Comparison of ENCODE assay signal across 8 cellular contexts in the genomic region with DNA sequence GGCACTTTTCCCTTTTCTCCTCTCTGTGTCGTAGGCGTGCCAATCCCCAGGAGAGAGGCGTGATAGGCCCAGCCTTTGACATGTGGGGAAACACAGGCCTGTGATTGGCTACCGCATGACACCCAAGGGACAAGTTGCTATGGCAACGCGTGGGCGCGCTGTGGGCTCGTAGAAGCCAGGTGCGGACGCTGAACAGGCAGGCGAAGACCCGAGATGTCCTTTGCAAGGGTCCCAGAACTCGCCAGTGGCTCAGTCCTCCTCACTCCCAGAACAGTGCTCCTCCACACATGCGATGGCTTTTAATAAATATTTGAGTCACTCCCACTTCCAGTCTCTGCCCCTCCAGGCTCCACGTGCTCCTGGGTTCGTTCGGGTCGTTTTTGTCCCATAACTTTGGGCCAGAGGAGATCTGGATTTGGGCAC. TPM values are rescaled to one million over a fixed set of nuclear protein-coding genes. Genes with fewer than 3 reads are reported as not detected.
DNase-seq lines count a peak whose midpoint lies in the region; ATAC-seq and TF ChIP-seq lines count a peak whose summit lies in the region.

No MANE protein-coding gene starts in this region.

- DNase-seq in COLO829 (ENCODE audit: low spot score) (peak; percentile 92), Peyer's patch (peak; percentile 84 to 96 (median 96)), fibroblast of mammary gland (ENCODE audit: low read depth) (peak; percentile 92), natural killer cell (peak; percentile 76)
- peak; percentile 93 for DNase-seq in Jurkat, Clone E6-1 (ENCODE audit: low read depth, low spot score)
- peak; percentile 55 to 74 for DNase-seq in activated T-helper 1 cell treated with anti-CD3 and anti-CD28 coated beads, Interleukin-2, amount 50 U/mL, for 16 hours (ENCODE audit: low read depth in 1 of 2, low spot score in 1 of 2)
- DNase-seq in stimulated activated effector memory CD8-positive, alpha-beta T cell treated with anti-CD3 and anti-CD28 coated beads, Interleukin-12 subunit alpha, Interleukin-12 subunit beta, amount 100 ng/mL, for 72 hours (ENCODE audit: low spot score in 2 of 2): peak; percentile 77 to 88

- H3K27me3 ChIP-seq in Peyer's patch: no peaks in the 10 kb centered on the region

- peaks cover 0 to 17% (median 0%) of the 10 kb centered on the region in 3 donors for H3K36me3 ChIP-seq in Peyer's patch

- no peaks in the 10 kb centered on the region for H3K9me3 ChIP-seq in Peyer's patch

- TF ChIP-seq CTCF in Peyer's patch (IDR thresholded peaks at IDR 0.05) (no peak), fibroblast of mammary gland (conservative IDR thresholded peaks at IDR 0.05; ENCODE audit: control insufficient read depth, insufficient read depth, low read depth, low read length) (no peak), natural killer cell (IDR thresholded peaks at IDR 0.05) (no peak)

- peak overlapping the region; percentile 79 for H3K4me3 Mint-ChIP-seq in natural killer cell
- peak overlapping the region; percentile 54 for H3K4me3 Mint-ChIP-seq in stimulated activated effector memory CD8-positive, alpha-beta T cell treated with anti-CD3 and anti-CD28 coated beads, Interleukin-12 subunit alpha, Interleukin-12 subunit beta, amount 100 ng/mL, for 72 hours

- peaks cover 12 to 14% of the 10 kb centered on the region in 2 donors for H3K4me1 Mint-ChIP-seq in natural killer cell
- H3K4me1 Mint-ChIP-seq in stimulated activated effector memory CD8-positive, alpha-beta T cell treated with anti-CD3 and anti-CD28 coated beads, Interleukin-12 subunit alpha, Interleukin-12 subunit beta, amount 100 ng/mL, for 72 hours: peaks cover 12% of the 10 kb centered on the region

- peak; percentile 88 for ATAC-seq in GM21529 (IDR thresholded peaks at IDR 0.05; ENCODE audit: unreplicated experiment)
- peak; percentile 92 to 99 (median 98) for ATAC-seq in natural killer cell
- ATAC-seq in stimulated activated effector memory CD8-positive, alpha-beta T cell treated with anti-CD3 and anti-CD28 coated beads, Interleukin-12 subunit alpha, Interleukin-12 subunit beta, amount 100 ng/mL, for 72 hours: peak; percentile 96

- peak overlapping the region; percentile 45 for H3K4me3 ChIP-seq in Jurkat, Clone E6-1 (ENCODE audit: low read length)
- peak overlapping the region; percentile 1 to 41 (median 30) for H3K4me3 ChIP-seq in Peyer's patch
- peak overlapping the region; percentile 34 for H3K4me3 ChIP-seq in fibroblast of mammary gland (ENCODE audit: control insufficient read depth, low read depth, low read length)

- no peak for TF ChIP-seq POLR2A in Peyer's patch (IDR thresholded peaks at IDR 0.05)

- intact Hi-C loops in natural killer cell (cut with micrococcal nuclease): no loop called here

- peaks cover 0 to 3% of the 10 kb centered on the region in 2 donors for H3K27me3 Mint-ChIP-seq in natural killer cell (ENCODE audit: low read depth in 2 of 2)

- H3K36me3 Mint-ChIP-seq in natural killer cell: no peaks in the 10 kb centered on the region
- no peaks in the 10 kb centered on the region for H3K36me3 Mint-ChIP-seq in stimulated activated effector memory CD8-positive, alpha-beta T cell treated with anti-CD3 and anti-CD28 coated beads, Interleukin-12 subunit alpha, Interleukin-12 subunit beta, amount 100 ng/mL, for 72 hours

- peaks cover 0 to 18% (median 4%) of the 10 kb centered on the region in 4 donors for H3K4me1 ChIP-seq in Peyer's patch

- H3K27ac Mint-ChIP-seq in natural killer cell: peak overlapping the region; percentile 66 to 81
- peak overlapping the region; percentile 63 for H3K27ac Mint-ChIP-seq in stimulated activated effector memory CD8-positive, alpha-beta T cell treated with anti-CD3 and anti-CD28 coated beads, Interleukin-12 subunit alpha, Interleukin-12 subunit beta, amount 100 ng/mL, for 72 hours

- H3K9me3 Mint-ChIP-seq in natural killer cell: no peaks in the 10 kb centered on the region
- no peaks in the 10 kb centered on the region for H3K9me3 Mint-ChIP-seq in stimulated activated effector memory CD8-positive, alpha-beta T cell treated with anti-CD3 and anti-CD28 coated beads, Interleukin-12 subunit alpha, Interleukin-12 subunit beta, amount 100 ng/mL, for 72 hours

- H3K27ac ChIP-seq in Peyer's patch: no peak overlapping the region

RNA-seq across cellular contexts. Expression of a gene that starts 4.2 kb away (rescaled TPM):
- not detected for polyA plus RNA-seq in Jurkat, Clone E6-1 (2012; ENCODE audit: insufficient read depth, insufficient read length)
- total RNA-seq in Peyer's patch: 100 to 1,000 TPM in 3 of 4 donors, 1 to 10 TPM in 1; 4.1 to 374 (median 196) TPM
- total RNA-seq in natural killer cell: not detected

RNA-seq across cellular contexts. Expression of a gene that starts 18.4 kb away (rescaled TPM):
- polyA plus RNA-seq in Jurkat, Clone E6-1 (2012; ENCODE audit: insufficient read depth, insufficient read length): not detected
- total RNA-seq in Peyer's patch: 10 to 100 TPM in 2 of 4 donors, 1 to 10 TPM in 2; 5.1 to 23.1 (median 8.5) TPM
- total RNA-seq in natural killer cell: not detected

RNA-seq across cellular contexts. Expression of a gene that starts 20.0 kb away (rescaled TPM):
- polyA plus RNA-seq in Jurkat, Clone E6-1 (2012; ENCODE audit: insufficient read depth, insufficient read length): 21.0 TPM
- total RNA-seq in Peyer's patch: 10 to 100 TPM; 22.3 to 39.9 (median 36.9) TPM
- total RNA-seq in natural killer cell: 10 to 100 TPM in 2 of 3 donors, 1 to 10 TPM in 1; 9.3 to 13.6 (median 12.2) TPM

RNA-seq across cellular contexts. Expression of a gene that starts 27.1 kb away (rescaled TPM):
- not detected for polyA plus RNA-seq in Jurkat, Clone E6-1 (2012; ENCODE audit: insufficient read depth, insufficient read length)
- total RNA-seq in Peyer's patch (under 1 TPM in 1 of 4 donors, not detected in 3; 0.38 TPM), natural killer cell (not detected)

RNA-seq across cellular contexts. Expression of a gene that starts 59.7 kb away (rescaled TPM):
- 68.5 TPM for polyA plus RNA-seq in Jurkat, Clone E6-1 (2012; ENCODE audit: insufficient read depth, insufficient read length)
- total RNA-seq in Peyer's patch (10 to 100 TPM; 65.6 to 85.0 (median 70.3) TPM), natural killer cell (10 to 100 TPM; 39.6 to 52.3 (median 40.4) TPM)

Comparison
In these comparisons a context has a peak if more than half of its experiments do, and no peak if none do; other contexts are left out.
1. RNA of a gene that starts 4.2 kb away (total RNA-seq): 4.1 to 374 TPM in Peyer's patch; not detected in natural killer cell; every median in the first group is over 4 times any median in the second.
2. RNA of a gene that starts 18.4 kb away (total RNA-seq): 5.1 to 23.1 TPM in Peyer's patch; not detected in natural killer cell; every median in the first group is over 4 times any median in the second.
3. Peak in every context shown above with its lines, with median percentiles within 50 percentile points of each other: DNase-seq, ATAC-seq and H3K4me3 ChIP-seq.